ENCODE assay signal across 23 cellular contexts in the genomic region with DNA sequence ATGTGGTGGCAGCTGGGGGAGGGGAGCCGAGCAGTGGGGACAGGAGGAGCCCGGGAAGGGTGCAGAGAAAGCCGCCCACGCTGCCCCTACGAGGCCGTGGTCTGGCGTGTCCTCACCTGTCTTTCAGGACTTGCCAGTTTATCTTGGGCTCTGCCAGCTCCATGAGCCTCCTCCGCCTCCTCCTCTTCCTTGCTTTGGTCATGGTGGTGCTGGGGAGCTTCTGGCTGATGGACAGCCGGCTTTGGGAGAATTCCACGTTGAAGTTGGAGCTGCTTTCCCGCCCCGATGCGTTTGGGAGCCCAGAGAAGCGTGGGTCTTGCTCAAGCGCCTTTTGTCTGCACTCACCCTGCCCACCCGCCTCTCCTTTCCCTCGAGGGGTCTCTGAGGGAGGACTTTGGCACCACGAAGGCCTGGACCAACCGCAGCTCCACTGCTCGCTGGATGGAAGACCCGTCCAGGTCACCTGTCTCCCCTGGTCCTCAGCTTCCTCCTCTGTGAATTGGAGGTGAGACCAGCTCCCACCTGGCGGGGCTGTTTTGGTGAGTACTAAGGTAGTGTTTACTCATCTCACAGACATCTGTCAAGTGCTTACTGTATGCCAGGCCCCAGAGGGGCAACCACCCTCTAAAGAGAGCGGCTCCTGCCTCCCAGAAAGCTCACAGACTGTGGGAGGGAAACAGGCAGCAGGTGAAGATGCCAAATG. TPM values are rescaled to one million over a fixed set of nuclear protein-coding genes. Genes with fewer than 3 reads are reported as not detected.
DNase-seq lines count a peak whose midpoint lies in the region; ATAC-seq, FAIRE-seq and TF ChIP-seq lines count a peak whose summit lies in the region.
"Had no signal": no experiment of that assay in that cellular context is flagged by ENCODE, and none has a peak within 500 bp of the region (broad histone marks: within the 10 kb centered on the region; RNA-seq: fewer than 3 reads in every experiment).

No MANE protein-coding gene starts in this region.

- H3K27ac Mint-ChIP-seq in osteocyte (ENCODE audit: unreplicated experiment): no peak overlapping the region
- no peak overlapping the region for H3K27ac Mint-ChIP-seq in glutamatergic neuron (ENCODE audit: unreplicated experiment)
- H3K27ac Mint-ChIP-seq: brain; stimulated activated memory B cell treated with anti-CD40 and anti-IgM and Interleukin-4, amounts not matched to agents 10 μg/mL and 1 μg/mL and 100 μg/mL, for 72 hours had no signal

- H3K27me3 Mint-ChIP-seq in osteocyte (ENCODE audit: unreplicated experiment): peaks cover 26% of the 10 kb centered on the region
- H3K27me3 Mint-ChIP-seq in glutamatergic neuron (ENCODE audit: unreplicated experiment): peaks cover 11% of the 10 kb centered on the region

- H3K4me2 ChIP-seq in K562 (ENCODE audit: insufficient read depth, low read length): no peak overlapping the region

- TF ChIP-seq EP300 in K562 (IDR thresholded peaks at IDR 0.05; ENCODE audit: low read length): no peak

- H3K36me3 ChIP-seq in K562 (ENCODE audit: control insufficient read depth, insufficient read depth, low read length) (no peaks in the 10 kb centered on the region), lower lobe of right lung (no peaks in the 10 kb centered on the region)
- H3K36me3 ChIP-seq: tibial nerve, WERI-Rb-1 had no signal

- in situ Hi-C loops in K562 (cut with MboI): no loop called here

- no peak overlapping the region for H2AFZ ChIP-seq in K562 (ENCODE audit: low read depth, low read length)

- 2% methylated on average over 23 of the region's 23 CpGs for whole genome bisulfite sequencing in K562 (ENCODE audit: insufficient coverage, low coverage, missing lambda C conversion rate)

- H3K9me3 Mint-ChIP-seq in osteocyte (ENCODE audit: unreplicated experiment): no peaks in the 10 kb centered on the region
- H3K9me3 Mint-ChIP-seq in glutamatergic neuron (ENCODE audit: unreplicated experiment): peaks cover 8% of the 10 kb centered on the region
- H3K9me3 Mint-ChIP-seq: brain; stimulated activated memory B cell treated with anti-CD40 and anti-IgM and Interleukin-4, amounts not matched to agents 10 μg/mL and 1 μg/mL and 100 μg/mL, for 72 hours had no signal

- TF ChIP-seq RAD21 in K562 (CRISPR knock-in tag; conservative IDR thresholded peaks at IDR 0.05 in 1 of 2, IDR thresholded peaks at IDR 0.05 in 1 of 2): no peak

- peak overlapping the region in 1 of 2 experiments; percentile 37; a peak in 1 of 4 replicates for H3K9ac ChIP-seq in K562 (ENCODE audit: insufficient read depth in 1 of 2, low read depth in 2 of 2, low read length in 2 of 2)

- TF ChIP-seq CTCF in K562 (IDR thresholded peaks at IDR 0.05 in 2 of 3, conservative IDR thresholded peaks at IDR 0.05 in 1 of 3; ENCODE audit: insufficient read depth in 2 of 3, low read depth in 1 of 3, low read length in 3 of 3) (no peak), osteocyte (IDR thresholded peaks at IDR 0.05) (no peak), lower lobe of right lung (IDR thresholded peaks at IDR 0.05) (no peak), glutamatergic neuron (IDR thresholded peaks at IDR 0.05; ENCODE audit: partially characterized antibody, unreplicated experiment) (no peak)

- H3K9me3 ChIP-seq in K562 (replicated peaks; ENCODE audit: control insufficient read depth, insufficient read depth, low read depth, low read length) (no peaks in the 10 kb centered on the region), lower lobe of right lung (no peaks in the 10 kb centered on the region)
- H3K9me3 ChIP-seq: tibial nerve had no signal

- H3K79me2 ChIP-seq in K562 (ENCODE audit: control insufficient read depth, insufficient read depth, low read length): no peaks in the 10 kb centered on the region

- no peak for FAIRE-seq in K562 (lab: Jason Lieb, UNC)
- FAIRE-seq: GM12892, HepG2 had no signal

- intact Hi-C loops in K562 (cut with micrococcal nuclease) (no loop called here), lower lobe of right lung (cut with DNase I) (no loop called here)

- POLR2A ChIA-PET in K562 (lab: Yijun Ruan, JAX): interaction anchor here (1.0 kb wide), 2 partner anchors 12 to 95 kb away, joined by 4 to 5 read pairs; no protein-coding TSS in a partner anchor

- no peak for ATAC-seq in K562
- no peak for ATAC-seq in lower lobe of right lung
- ATAC-seq in GM19455 (IDR thresholded peaks at IDR 0.05; ENCODE audit: unreplicated experiment): no peak

- BruUV-seq in K562 (replicated peaks; lab: Mats Ljungman, UMichigan): no TSS peak

- H3K27ac ChIP-seq in K562 (ENCODE audit: extremely low read depth, low read depth, low read length) (no peak overlapping the region), lower lobe of right lung (no peak overlapping the region)
- H3K27ac ChIP-seq: tibial nerve, WERI-Rb-1 had no signal

- H3K4me1 Mint-ChIP-seq in osteocyte (ENCODE audit: unreplicated experiment) (peaks cover 4% of the 10 kb centered on the region), glutamatergic neuron (ENCODE audit: low read depth, unreplicated experiment) (peaks cover 16% of the 10 kb centered on the region)
- H3K4me1 Mint-ChIP-seq: stimulated activated memory B cell treated with anti-CD40 and anti-IgM and Interleukin-4, amounts not matched to agents 10 μg/mL and 1 μg/mL and 100 μg/mL, for 72 hours had no signal

- DNase-seq in DMS79 treated with DMSO at 0.1 percent for 48 hours (lab: John Stamatoyannopoulos, UW) (peak; percentile 18), DMS79 (lab: John Stamatoyannopoulos, UW) (no peak), NCI-H1694 treated with DMSO at 0.1 percent for 48 hours (lab: John Stamatoyannopoulos, UW) (peak; percentile 18), K562 (ENCODE audit: extremely low read depth in 1 of 4, low spot score in 3 of 4) (peak in 2 of 4 experiments; percentile 61 to 63), osteocyte (ENCODE audit: extremely low spot score, unreplicated experiment) (peak; percentile 77), lower lobe of right lung (no peak), glutamatergic neuron (no peak)
- DNase-seq: activated CD4-positive, alpha-beta T cell treated with anti-CD3 and anti-CD28 coated beads, Interleukin-2, amount 50 U/mL, for 4 hours; activated T-cell treated with anti-CD3 and anti-CD28 coated beads, Interleukin-2, amount 50 U/mL, for 48 hours; Calu3; foreskin melanocyte; MM.1S; NCI-H2081 treated with DMSO at 0.1 percent for 48 hours; SIG-M5; stimulated activated CD4-positive, alpha-beta T cell treated with anti-CD3 and anti-CD28 coated beads, Interleukin-15, amount 100 ng/mL, for 24 hours; WERI-Rb-1 had no signal

- CTCF ChIA-PET in K562 (lab: Yijun Ruan, JAX; ENCODE audit: low intra/inter-chr PET ratio): no interaction called here

- no peak for TF ChIP-seq POLR2A in K562 (conservative IDR thresholded peaks at IDR 0.05)

- H3K4me3 Mint-ChIP-seq in osteocyte (ENCODE audit: unreplicated experiment) (no peak overlapping the region), glutamatergic neuron (ENCODE audit: unreplicated experiment) (no peak overlapping the region)
- H3K4me3 Mint-ChIP-seq: brain; stimulated activated memory B cell treated with anti-CD40 and anti-IgM and Interleukin-4, amounts not matched to agents 10 μg/mL and 1 μg/mL and 100 μg/mL, for 72 hours had no signal

- H3K9me1 ChIP-seq in K562 (ENCODE audit: control insufficient read depth, insufficient read depth, low read length): no peaks in the 10 kb centered on the region

- peaks cover 52 to 82% of the 10 kb centered on the region in 2 experiments for H3K27me3 ChIP-seq in K562 (ENCODE audit: control insufficient read depth in 2 of 2, insufficient read depth in 2 of 2, low read length in 2 of 2)
- peaks cover 29% of the 10 kb centered on the region for H3K27me3 ChIP-seq in lower lobe of right lung (ENCODE audit: low read depth)

- H3K36me3 Mint-ChIP-seq in osteocyte (ENCODE audit: unreplicated experiment): no peaks in the 10 kb centered on the region
- no peaks in the 10 kb centered on the region for H3K36me3 Mint-ChIP-seq in glutamatergic neuron (ENCODE audit: unreplicated experiment)
- H3K36me3 Mint-ChIP-seq: brain; stimulated activated memory B cell treated with anti-CD40 and anti-IgM and Interleukin-4, amounts not matched to agents 10 μg/mL and 1 μg/mL and 100 μg/mL, for 72 hours had no signal

- H3K4me1 ChIP-seq in K562 (replicated peaks in 1 of 2; ENCODE audit: control insufficient read depth in 2 of 2, insufficient read depth in 2 of 2, low read length in 2 of 2) (peaks cover 0 to 45% of the 10 kb centered on the region in 2 experiments; a peak in 3 of 5 replicates), lower lobe of right lung (peaks cover 7% of the 10 kb centered on the region)
- H3K4me1 ChIP-seq: tibial nerve had no signal

- H3K4me3 ChIP-seq in K562 (no peak overlapping the region), lower lobe of right lung (no peak overlapping the region)
- H3K4me3 ChIP-seq: tibial nerve had no signal

- no peaks in the 10 kb centered on the region; the same call in 1 of the 2 replicates for H4K20me1 ChIP-seq in K562 (replicated peaks; ENCODE audit: control insufficient read depth, insufficient read depth, low read length)

RNA-seq across cellular contexts. Expression of a gene that starts 29.7 kb away (rescaled TPM):
- 96.1 and 210 TPM in 2 replicates for total RNA-seq in K562 (2011; cell fraction: chromatin; rRNA removed; ENCODE audit: low replicate concordance)
- 97.7 and 120 TPM in 2 replicates for total RNA-seq in K562 (2011; cell fraction: nucleolus; rRNA removed)
- 88.2 and 108 TPM in 2 replicates for total RNA-seq in K562 (2011; cell fraction: nucleoplasm; rRNA removed)
- 18.0 and 23.8 TPM in 2 replicates for total RNA-seq in K562 (2014; rRNA removed)
- 11.4 and 13.7 TPM in 2 replicates for total RNA-seq in K562 (2014; rRNA removed; fragmentation: Illumina TruSeq; extraction: Trizol)
- 15.2 and 15.6 TPM in 2 replicates for total RNA-seq in K562 (2015; rRNA removed; fragmentation: Illumina TruSeq; extraction: Trizol)
- total RNA-seq in K562 (2021): 33.0 and 34.7 TPM in 2 replicates
- 13.0 and 17.2 TPM in 2 replicates for polyA plus RNA-seq in K562 (2011; rRNA removed)
- polyA plus RNA-seq in K562 (2011; cell fraction: cytosol; rRNA removed): 15.0 and 27.6 TPM in 2 replicates
- polyA plus RNA-seq in K562 (2011; cell fraction: nucleus; rRNA removed): 70.0 and 127 TPM in 2 replicates
- polyA plus RNA-seq in K562 (2012): 22.7 and 32.9 TPM in 2 replicates
- 24.3 and 32.5 TPM in 2 replicates for polyA plus RNA-seq in K562 (2014; fragmentation: Illumina TruSeq; extraction: Trizol)
- under 1 TPM; 0.46 to 0.48 TPM for polyA plus RNA-seq in K562 (2014; fragmentation: Nextera tagmentation; extraction: Ambion mirVana)
- polyA plus RNA-seq in K562 (2014; rRNA removed): 20.5 and 32.9 TPM in 2 replicates
- 39.5 and 48.7 TPM in 2 replicates for polyA minus RNA-seq in K562 (2011; rRNA and poly(A)+ RNA removed)
- polyA minus RNA-seq in K562 (2011; cell fraction: cytosol; rRNA and poly(A)+ RNA removed): 15.7 and 31.0 TPM in 2 replicates
- 37.3 and 44.9 TPM in 2 replicates for polyA minus RNA-seq in K562 (2011; cell fraction: nucleus; rRNA and poly(A)+ RNA removed)
- total RNA-seq in osteocyte: 31.6 and 35.9 TPM in 2 replicates
- total RNA-seq in lower lobe of right lung: 39.4 TPM
- 47.3 TPM for total RNA-seq in glutamatergic neuron (ENCODE audit: unreplicated experiment)

RNA-seq across cellular contexts. Expression of a gene that starts 34.6 kb away (rescaled TPM):
- total RNA-seq in K562 (2011; cell fraction: chromatin; rRNA removed; ENCODE audit: low replicate concordance): 0.25 and 0.49 TPM in 2 replicates
- total RNA-seq in K562 (2011; cell fraction: nucleolus; rRNA removed): 0.13 and 0.67 TPM in 2 replicates
- 0.15 TPM in 2 replicates for total RNA-seq in K562 (2011; cell fraction: nucleoplasm; rRNA removed)
- total RNA-seq in K562 (2014; rRNA removed) (not detected in 2 replicates), K562 (2014; rRNA removed; fragmentation: Illumina TruSeq; extraction: Trizol) (not detected in 2 replicates), K562 (2015; rRNA removed; fragmentation: Illumina TruSeq; extraction: Trizol) (not detected in 2 replicates), K562 (2021) (not detected in 2 replicates), osteocyte (0.97 and 1.2 TPM in 2 replicates), lower lobe of right lung (2.2 TPM), glutamatergic neuron (ENCODE audit: unreplicated experiment) (9.6 TPM)
- polyA plus RNA-seq in K562 (2011; rRNA removed) (0.01 and 0.07 TPM in 2 replicates), K562 (2014; fragmentation: Illumina TruSeq; extraction: Trizol) (not detected in 2 replicates), K562 (2014; fragmentation: Nextera tagmentation; extraction: Ambion mirVana) (not detected), K562 (2014; rRNA removed) (0.07 and 0.16 TPM in 2 replicates)
- polyA plus RNA-seq in K562 (2011; cell fraction: cytosol; rRNA removed): 0.04 and 0.10 TPM in 2 replicates
- polyA plus RNA-seq in K562 (2011; cell fraction: nucleus; rRNA removed): 0.44 and 0.68 TPM in 2 replicates
- polyA plus RNA-seq in K562 (2012): not detected in 2 replicates
- not detected in 2 replicates for polyA minus RNA-seq in K562 (2011; rRNA and poly(A)+ RNA removed)
- not detected in 2 replicates for polyA minus RNA-seq in K562 (2011; cell fraction: cytosol; rRNA and poly(A)+ RNA removed)
- 0.13 TPM in 1 of 2 replicates, not detected in the other for polyA minus RNA-seq in K562 (2011; cell fraction: nucleus; rRNA and poly(A)+ RNA removed)
- total RNA-seq: HepG2; T-helper 1 cell treated with Interleukin-12 subunit alpha and Interleukin-12 subunit beta and Interleukin-4 antibody, amounts not matched to agents 30 ng/mL and 1 ng/mL, for 36 hours had no signal
- polyA plus RNA-seq: HepG2 had no signal

Comparison
In these comparisons a context has a peak if more than half of its experiments do, and no peak if none do; other contexts are left out.
1. DNase-seq: peak in DMS79 treated with DMSO at 0.1 percent for 48 hours (single experiment), NCI-H1694 treated with DMSO at 0.1 percent for 48 hours (single experiment) and osteocyte (single experiment); none in DMS79 (single experiment), lower lobe of right lung (single experiment) and glutamatergic neuron (single experiment).